20 cellular contexts compared by ENCODE assay signal in genomic region chrX:68746988-68747387, GRCh38.
A peak's percentile ranks its signal among the peaks of the same experiment; 100 is the strongest.
DNase-seq lines count a peak whose midpoint lies in the region; ATAC-seq, FAIRE-seq and TF ChIP-seq lines count a peak whose summit lies in the region.
"Had no signal": no experiment of that assay in that cellular context is flagged by ENCODE, and none has a peak within 500 bp of the region (broad histone marks: within the 10 kb centered on the region; RNA-seq: fewer than 3 reads in every experiment).

No MANE protein-coding gene starts in this region.

- no peaks in the 10 kb centered on the region for H3K36me3 ChIP-seq in OCI-LY3 (replicated peaks; ENCODE audit: low read depth, low read length)
- H3K36me3 ChIP-seq in lung (ENCODE audit: control insufficient read depth in 2 of 2, insufficient read depth in 2 of 2, low read length in 2 of 2): no peaks in the 10 kb centered on the region
- H3K36me3 ChIP-seq: BLaER1 treated with 17β-estradiol and CSF1 and Interleukin-3, amounts not matched to agents 10 nM and 100 nM; Peyer's patch had no signal

- H3K9ac ChIP-seq in OCI-LY3 (ENCODE audit: low read length): no peak overlapping the region
- H3K9ac ChIP-seq: BLaER1 treated with 17β-estradiol and CSF1 and Interleukin-3, amounts not matched to agents 10 nM and 100 nM; KMS-11 had no signal

- peaks cover 20% of the 10 kb centered on the region for H3K4me1 ChIP-seq in OCI-LY3 (ENCODE audit: low read length)
- peaks cover 0 to 4% of the 10 kb centered on the region in 2 donors for H3K4me1 ChIP-seq in lung (ENCODE audit: control insufficient read depth in 2 of 2, insufficient read depth in 2 of 2, low read length in 2 of 2)
- H3K4me1 ChIP-seq: Peyer's patch had no signal

- H3K4me2 ChIP-seq in OCI-LY3 (ENCODE audit: low read length): peak overlapping the region; percentile 28
- H3K4me2 ChIP-seq: BLaER1 treated with 17β-estradiol and CSF1 and Interleukin-3, amounts not matched to agents 10 nM and 100 nM; KMS-11 had no signal

- DNase-seq in NOMO-1 treated with DMSO at 0.1 percent for 48 hours (lab: John Stamatoyannopoulos, UW; ENCODE audit: unreplicated experiment) (peak; percentile 6), NOMO-1 treated with dmso at 0.1 percent for 144 hours (lab: John Stamatoyannopoulos, UW; ENCODE audit: unreplicated experiment) (no peak), lung (ENCODE audit: low spot score) (no peak), iPS-NIHi7 (ENCODE audit: extremely low spot score) (no peak), RCC 7860 (ENCODE audit: low spot score) (no peak)
- no peak for DNase-seq in stimulated activated CD4-positive, alpha-beta T cell treated with anti-CD3 and anti-CD28 coated beads, Interleukin-4, amount 100 ng/mL, for 24 hours
- DNase-seq: CD8-positive, alpha-beta memory T cell; DND-41; H9; NCI-H1092; NCI-H1436 treated with DMSO at 0.1 percent for 48 hours; NCI-H2081; NCI-H524 treated with DMSO at 0.1 percent for 48 hours; Peyer's patch had no signal

- H3K4me3 ChIP-seq in OCI-LY3 (ENCODE audit: low read length) (no peak overlapping the region), lung (no peak overlapping the region)
- H3K4me3 ChIP-seq: BLaER1 treated with 17β-estradiol and CSF1 and Interleukin-3, amounts not matched to agents 10 nM and 100 nM; Peyer's patch had no signal

- H4K20me1 ChIP-seq in OCI-LY3 (ENCODE audit: insufficient read depth, low read length): no peaks in the 10 kb centered on the region
- H4K20me1 ChIP-seq: BLaER1 treated with 17β-estradiol and CSF1 and Interleukin-3, amounts not matched to agents 10 nM and 100 nM had no signal

- no peak for FAIRE-seq in RCC 7860 (lab: Jason Lieb, UNC)
- FAIRE-seq: G401.6 had no signal

- no peak overlapping the region for H3K27ac ChIP-seq in OCI-LY3 (ENCODE audit: low read length)
- H3K27ac ChIP-seq in lung (ENCODE audit: low read depth in 1 of 2, low read length in 1 of 2): no peak overlapping the region
- H3K27ac ChIP-seq: BLaER1 treated with 17β-estradiol and CSF1 and Interleukin-3, amounts not matched to agents 10 nM and 100 nM; HL-60; KMS-11; Peyer's patch had no signal

- TF ChIP-seq CTCF in OCI-LY3 (IDR thresholded peaks at IDR 0.05; ENCODE audit: low read depth, low read length) (no peak), lung (IDR thresholded peaks at IDR 0.05; ENCODE audit: control extremely low read depth, extremely low read depth) (no peak)

- H3K27me3 ChIP-seq in OCI-LY3 (ENCODE audit: low read depth, low read length) (no peaks in the 10 kb centered on the region), lung (ENCODE audit: control insufficient read depth, insufficient read depth) (no peaks in the 10 kb centered on the region)
- H3K27me3 ChIP-seq: Peyer's patch had no signal

- no peaks in the 10 kb centered on the region for H3K79me2 ChIP-seq in OCI-LY3 (ENCODE audit: low read length)

- no peak overlapping the region for H2AFZ ChIP-seq in OCI-LY3 (ENCODE audit: low read depth, low read length)

- no peaks in the 10 kb centered on the region for H3K9me3 ChIP-seq in OCI-LY3 (ENCODE audit: insufficient read depth, low read length)
- peaks cover 0 to 1% of the 10 kb centered on the region in 2 donors for H3K9me3 ChIP-seq in lung (ENCODE audit: control insufficient read depth in 2 of 2, insufficient read depth in 1 of 2, low read length in 1 of 2)
- H3K9me3 ChIP-seq: Peyer's patch had no signal

- ATAC-seq in lung (ENCODE audit: insufficient read depth, low FRiP score): peak; percentile 9
- ATAC-seq: Right ventricle myocardium inferior had no signal

- WGBS in lung, 2 donors: 40 to 53% methylated on average over 5 of the region's 5 CpGs
